Comparison of ENCODE assay signal across 33 cellular contexts in genomic region chr12:18782827-18783226, GRCh38. TPM values are rescaled to one million over a fixed set of nuclear protein-coding genes. Genes with fewer than 3 reads are reported as not detected.
"Had no signal": no experiment of that assay in that cellular context is flagged by ENCODE, and none has a peak within 500 bp of the region (broad histone marks: within the 10 kb centered on the region; RNA-seq: fewer than 3 reads in every experiment).

No MANE protein-coding gene starts in this region.

- ATAC-seq: activated naive CD4-positive, alpha-beta T cell treated with anti-CD3 and anti-CD28 coated beads, Interleukin-2, amount 50 U/mL, for 72 hours; activated T-cell treated with anti-CD3 and anti-CD28 coated beads, Interleukin-2, amount 50 U/mL, for 72 hours; heart left ventricle; left ventricle myocardium superior; naive thymus-derived CD4-positive, alpha-beta T cell; sciatic nerve; stimulated activated memory B cell treated with anti-CD40 and anti-IgM and Interleukin-4, amounts not matched to agents 10 μg/mL and 1 μg/mL and 100 μg/mL, for 72 hours; stimulated activated naive CD8-positive, alpha-beta T cell treated with anti-CD3 and anti-CD28 coated beads, Interleukin-15, amount 100 ng/mL, for 72 hours had no signal

- H3K4me3 ChIP-seq: colonic mucosa, dorsolateral prefrontal cortex, heart left ventricle, ovary, vagina had no signal

- H3K9me3 Mint-ChIP-seq: type B pancreatic cell had no signal

- H3K27ac ChIP-seq: colonic mucosa, dorsolateral prefrontal cortex, heart left ventricle, ovary, vagina, VCaP had no signal

- H3K4me3 Mint-ChIP-seq: activated T-cell treated with anti-CD3 and anti-CD28 coated beads, Interleukin-2, amount 50 U/mL, for 72 hours; naive thymus-derived CD4-positive, alpha-beta T cell; stimulated activated memory B cell treated with anti-CD40 and anti-IgM and Interleukin-4, amounts not matched to agents 10 μg/mL and 1 μg/mL and 100 μg/mL, for 72 hours; stimulated activated naive CD8-positive, alpha-beta T cell treated with anti-CD3 and anti-CD28 coated beads, Interleukin-15, amount 100 ng/mL, for 72 hours; type B pancreatic cell had no signal

- H3K27me3 ChIP-seq: colonic mucosa, dorsolateral prefrontal cortex, heart left ventricle, ovary, vagina had no signal

- H3K4me1 ChIP-seq: colonic mucosa, heart left ventricle, vagina had no signal

- H3K4me1 Mint-ChIP-seq: naive thymus-derived CD4-positive, alpha-beta T cell; stimulated activated memory B cell treated with anti-CD40 and anti-IgM and Interleukin-4, amounts not matched to agents 10 μg/mL and 1 μg/mL and 100 μg/mL, for 72 hours; stimulated activated naive CD8-positive, alpha-beta T cell treated with anti-CD3 and anti-CD28 coated beads, Interleukin-15, amount 100 ng/mL, for 72 hours had no signal

- H3K36me3 Mint-ChIP-seq: stimulated activated memory B cell treated with anti-CD40 and anti-IgM and Interleukin-4, amounts not matched to agents 10 μg/mL and 1 μg/mL and 100 μg/mL, for 72 hours had no signal

- H3K27ac Mint-ChIP-seq: activated naive CD4-positive, alpha-beta T cell treated with anti-CD3 and anti-CD28 coated beads, Interleukin-2, amount 50 U/mL, for 72 hours; activated T-cell treated with anti-CD3 and anti-CD28 coated beads, Interleukin-2, amount 50 U/mL, for 72 hours; naive thymus-derived CD4-positive, alpha-beta T cell; progenitor cell of endocrine pancreas; stimulated activated memory B cell treated with anti-CD40 and anti-IgM and Interleukin-4, amounts not matched to agents 10 μg/mL and 1 μg/mL and 100 μg/mL, for 72 hours; stimulated activated naive CD8-positive, alpha-beta T cell treated with anti-CD3 and anti-CD28 coated beads, Interleukin-15, amount 100 ng/mL, for 72 hours; type B pancreatic cell had no signal

- H3K27me3 Mint-ChIP-seq: naive thymus-derived CD4-positive, alpha-beta T cell; progenitor cell of endocrine pancreas; stimulated activated memory B cell treated with anti-CD40 and anti-IgM and Interleukin-4, amounts not matched to agents 10 μg/mL and 1 μg/mL and 100 μg/mL, for 72 hours; stimulated activated naive CD8-positive, alpha-beta T cell treated with anti-CD3 and anti-CD28 coated beads, Interleukin-15, amount 100 ng/mL, for 72 hours; type B pancreatic cell had no signal

- H3K36me3 ChIP-seq: colonic mucosa, heart left ventricle, ovary, vagina had no signal

- H3K9me3 ChIP-seq: colonic mucosa, ovary, vagina had no signal

- DNase-seq: activated CD4-positive, alpha-beta T cell treated with anti-CD3 and anti-CD28 coated beads for 4 hours; activated CD4-positive, alpha-beta T cell treated with anti-CD3 and anti-CD28 coated beads, Interleukin-2, amount 50 U/mL, for 4 hours; activated naive CD4-positive, alpha-beta T cell; activated T-cell treated with anti-CD3 and anti-CD28 coated beads for 4 hours; activated T-cell treated with anti-CD3 and anti-CD28 coated beads, Interleukin-2, amount 50 U/mL, for 72 hours; anterior cingulate cortex; colonic mucosa; dorsolateral prefrontal cortex; effector memory CD4-positive, alpha-beta T cell; heart left ventricle; hypothalamus; islet precursor cell; left ventricle myocardium superior; naive thymus-derived CD4-positive, alpha-beta T cell; ovary; retina; small intestine; stimulated activated CD4-positive, alpha-beta T cell treated with anti-CD3 and anti-CD28 coated beads, Interleukin-1b, Interleukin-23, amount 100 ng/mL, for 48 hours; stimulated activated CD4-positive, alpha-beta T cell treated with anti-CD3 and anti-CD28 coated beads, Interleukin-4, amount 100 ng/mL, for 4 hours; stimulated activated CD8-positive, alpha-beta memory T cell treated with anti-CD3 and anti-CD28 coated beads, Interleukin-4, amount 100 ng/mL, for 48 hours; stimulated activated naive CD8-positive, alpha-beta T cell treated with anti-CD3 and anti-CD28 coated beads, Interleukin-15, amount 100 ng/mL, for 72 hours; substantia nigra; T-helper 9 cell had no signal

RNA-seq across cellular contexts. Expression of gene CAPZA3, which starts 44.9 kb away (rescaled TPM):
- total RNA-seq: activated naive CD4-positive, alpha-beta T cell treated with anti-CD3 and anti-CD28 coated beads, Interleukin-2, amount 50 U/mL, for 72 hours; activated T-cell treated with anti-CD3 and anti-CD28 coated beads, Interleukin-2, amount 50 U/mL, for 72 hours; colonic mucosa; dorsolateral prefrontal cortex; heart left ventricle; left ventricle myocardium superior; lung microvascular endothelial cell; naive thymus-derived CD4-positive, alpha-beta T cell; ovary; sciatic nerve; vagina had no signal
- polyA plus RNA-seq: heart left ventricle; naive thymus-derived CD4-positive, alpha-beta T cell; neural cell; ovary; small intestine had no signal

RNA-seq across cellular contexts. Expression of gene PLCZ1, which starts 45.0 kb away (rescaled TPM):
- total RNA-seq: activated naive CD4-positive, alpha-beta T cell treated with anti-CD3 and anti-CD28 coated beads, Interleukin-2, amount 50 U/mL, for 72 hours; activated T-cell treated with anti-CD3 and anti-CD28 coated beads, Interleukin-2, amount 50 U/mL, for 72 hours; colonic mucosa; dorsolateral prefrontal cortex; left ventricle myocardium superior; lung microvascular endothelial cell; naive thymus-derived CD4-positive, alpha-beta T cell; ovary; progenitor cell of endocrine pancreas; sciatic nerve; vagina had no signal
- polyA plus RNA-seq: naive thymus-derived CD4-positive, alpha-beta T cell; neural cell; ovary; small intestine; thymus had no signal
